Comparison of ENCODE assay signal across 9 cellular contexts in the genomic region with DNA sequence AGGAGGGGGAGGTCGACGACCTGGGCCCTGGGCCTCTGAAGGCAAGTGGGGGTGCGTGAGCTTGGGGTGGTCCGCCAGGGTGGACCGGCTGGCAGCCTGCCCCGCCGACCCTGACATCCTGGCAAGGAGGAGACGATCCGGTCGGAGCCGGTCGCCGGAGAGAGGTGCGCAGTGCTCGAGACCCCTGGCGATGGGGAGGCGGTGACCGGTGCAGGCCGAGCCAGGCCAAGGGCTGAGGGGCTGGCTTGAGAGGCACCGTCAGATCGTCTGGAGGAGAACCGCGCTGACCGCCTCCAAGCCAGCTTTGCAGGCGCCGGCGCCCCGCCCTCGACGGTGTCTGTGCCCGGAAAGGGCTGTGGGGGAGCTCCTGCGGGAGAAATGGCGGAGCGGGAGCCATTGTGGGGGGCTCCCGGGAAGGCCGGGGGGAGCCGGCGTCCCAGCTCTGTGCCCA. TPM values are rescaled to one million over a fixed set of nuclear protein-coding genes. Genes with fewer than 3 reads are reported as not detected.
DNase-seq lines count a peak whose midpoint lies in the region; ATAC-seq and TF ChIP-seq lines count a peak whose summit lies in the region.
"Had no signal": no experiment of that assay in that cellular context is flagged by ENCODE, and none has a peak within 500 bp of the region (broad histone marks: within the 10 kb centered on the region; RNA-seq: fewer than 3 reads in every experiment).

No MANE protein-coding gene starts in this region.

- 1 to 32% (median 15%) methylated on average over 27 to 38 of the region's 38 CpGs; no CpG with 5 or more reads in 1 of the 5 donors for WGBS in spleen, 5 donors

- H3K27ac Mint-ChIP-seq in MCF 10A (ENCODE audit: low read depth, unreplicated experiment) = no peak overlapping the region

- H3K36me3 Mint-ChIP-seq in MCF 10A (ENCODE audit: insufficient read depth, unreplicated experiment) = peaks cover 5% of the 10 kb centered on the region

- intact Hi-C loops in breast epithelium (cut with DNase I; ENCODE audit: low total_unique reads) (no loop called here), MCF 10A (cut with micrococcal nuclease) (no loop called here), ascending aorta (cut with DNase I) (no loop called here), spleen (cut with DNase I; ENCODE audit: low total_unique reads) (no loop called here)

- H3K9ac ChIP-seq in iPS-18a (ENCODE audit: low read length) = peak overlapping the region; percentile 56

- peaks cover 15% of the 10 kb centered on the region for H3K27me3 Mint-ChIP-seq in MCF 10A (ENCODE audit: insufficient read depth, unreplicated experiment)

- DNase-seq in breast epithelium (ENCODE audit: low spot score in 2 of 2) (no peak), MCF 10A (ENCODE audit: unreplicated experiment) (no peak), ascending aorta (ENCODE audit: low spot score in 2 of 2) (no peak), spleen (peak; percentile 84), H4 (ENCODE audit: low spot score) (no peak)
- DNase-seq: DND-41 had no signal

- TF ChIP-seq CTCF in breast epithelium (IDR thresholded peaks at IDR 0.05) = no peak
- TF ChIP-seq CTCF in MCF 10A (IDR thresholded peaks at IDR 0.05; ENCODE audit: unreplicated experiment) = no peak
- TF ChIP-seq CTCF in ascending aorta (IDR thresholded peaks at IDR 0.05) = no peak
- TF ChIP-seq CTCF in spleen (IDR thresholded peaks at IDR 0.05 in 8 of 11, conservative IDR thresholded peaks at IDR 0.05 in 3 of 11) = no peak

- POLR2A ChIA-PET in MCF 10A (lab: Yijun Ruan, JAX) = no interaction called here

- H3K4me1 Mint-ChIP-seq in MCF 10A (ENCODE audit: insufficient read depth, unreplicated experiment) = no peaks in the 10 kb centered on the region

- no TSS peak for BruUV-seq in MCF 10A (replicated peaks; lab: Mats Ljungman, UMichigan)

- H3K4me3 Mint-ChIP-seq in MCF 10A (ENCODE audit: unreplicated experiment) = no peak overlapping the region

- H3K27me3 ChIP-seq in breast epithelium (peaks cover 0 to 36% of the 10 kb centered on the region in 2 donors), ascending aorta (no peaks in the 10 kb centered on the region), iPS-18a (ENCODE audit: control insufficient read depth, insufficient read depth, low read length) (no peaks in the 10 kb centered on the region), spleen (replicated peaks in 1 of 7) (peaks cover 0 to 6% (median 0%) of the 10 kb centered on the region in 7 donors)

- H3K36me3 ChIP-seq in breast epithelium (no peaks in the 10 kb centered on the region), ascending aorta (no peaks in the 10 kb centered on the region), iPS-18a (ENCODE audit: control insufficient read depth, low read depth, low read length) (no peaks in the 10 kb centered on the region), spleen (no peaks in the 10 kb centered on the region)

- H3K27ac ChIP-seq in breast epithelium = peak overlapping the region; percentile 3 to 61
- H3K27ac ChIP-seq in ascending aorta = no peak overlapping the region
- no peak overlapping the region for H3K27ac ChIP-seq in iPS-18a (ENCODE audit: low read length)
- peak overlapping the region in 3 of 8 donors; percentile 31 to 35 (median 34) for H3K27ac ChIP-seq in spleen

- H3K4me1 ChIP-seq in breast epithelium = no peaks in the 10 kb centered on the region
- H3K4me1 ChIP-seq in ascending aorta = no peaks in the 10 kb centered on the region
- peaks cover 5% of the 10 kb centered on the region for H3K4me1 ChIP-seq in iPS-18a (ENCODE audit: control insufficient read depth, low read depth, low read length)
- H3K4me1 ChIP-seq in spleen = peaks cover 0 to 4% (median 0%) of the 10 kb centered on the region in 6 donors

- ATAC-seq in GM21737 (IDR thresholded peaks at IDR 0.05; ENCODE audit: unreplicated experiment) (no peak), HG02938 (IDR thresholded peaks at IDR 0.05; ENCODE audit: unreplicated experiment) (no peak)

- no peaks in the 10 kb centered on the region for H3K9me3 Mint-ChIP-seq in MCF 10A (ENCODE audit: unreplicated experiment)

- H3K4me3 ChIP-seq in breast epithelium (peak overlapping the region; percentile 44 to 68 (median 59)), ascending aorta (peak overlapping the region; percentile 66 to 71), iPS-18a (ENCODE audit: low read length) (peak overlapping the region; percentile 62), spleen (peak overlapping the region; percentile 29 to 73 (median 46))

- no peaks in the 10 kb centered on the region for H3K9me3 ChIP-seq in breast epithelium
- no peaks in the 10 kb centered on the region for H3K9me3 ChIP-seq in ascending aorta
- peaks cover 15% of the 10 kb centered on the region for H3K9me3 ChIP-seq in iPS-18a (ENCODE audit: control insufficient read depth, low read depth, low read length)
- H3K9me3 ChIP-seq in spleen = no peaks in the 10 kb centered on the region

- CTCF ChIA-PET in MCF 10A (lab: Yijun Ruan, JAX) = no interaction called here

- TF ChIP-seq POLR2A in breast epithelium (IDR thresholded peaks at IDR 0.05) (no peak), spleen (IDR thresholded peaks at IDR 0.05) (no peak)

RNA-seq across cellular contexts. Expression of a gene that starts 25.6 kb away (rescaled TPM):
- total RNA-seq in breast epithelium (1 to 10 TPM; 1.8 to 4.3 (median 4.2) TPM), MCF 10A (2022) (1.6 and 2.5 TPM in 2 replicates), ascending aorta (1.7 TPM), spleen (10 to 100 TPM in 1 of 7 donors, 1 to 10 TPM in 6; 2.2 to 12.8 (median 5.2) TPM)
- under 1 TPM; 0.37 to 0.86 (median 0.47) TPM for polyA plus RNA-seq in spleen
- total RNA-seq in H4 (2014; rRNA removed; shearing (Covaris generic)) = 1.2 and 2.0 TPM in 2 replicates

RNA-seq across cellular contexts. Expression of a gene that starts 33.9 kb away (rescaled TPM):
- total RNA-seq in breast epithelium (10 to 100 TPM in 2 of 3 donors, 1 to 10 TPM in 1; 8.0 to 16.2 (median 13.1) TPM), MCF 10A (2022) (4.0 and 4.9 TPM in 2 replicates), ascending aorta (8.7 TPM), spleen (10 to 100 TPM in 4 of 7 donors, 1 to 10 TPM in 3; 6.9 to 14.5 (median 10.3) TPM)
- polyA plus RNA-seq in spleen = 1 to 10 TPM; 1.7 to 4.4 (median 2.0) TPM
- 13.6 and 13.8 TPM in 2 replicates for total RNA-seq in H4 (2014; rRNA removed; shearing (Covaris generic))

Comparison
In these comparisons a context has a peak if more than half of its experiments do, and no peak if none do; other contexts are left out.
1. H3K27ac ChIP-seq: peak in breast epithelium (2 of 2); none in ascending aorta (0 of 2) and iPS-18a (single experiment).
2. Peak in every context shown above with its lines, with median percentiles within 50 percentile points of each other: H3K4me3 ChIP-seq.